ENCODE assay signal across 32 cellular contexts in genomic region chr7:112905413-112905812, GRCh38.
"Had no signal": no experiment of that assay in that cellular context is flagged by ENCODE, and none has a peak within 500 bp of the region (broad histone marks: within the 10 kb centered on the region; RNA-seq: fewer than 3 reads in every experiment).

No MANE protein-coding gene starts in this region.

- H3K4me1 ChIP-seq: ascending aorta, esophagus muscularis mucosa, foreskin keratinocyte, gastrocnemius medialis, heart left ventricle had no signal

- H3K27ac Mint-ChIP-seq: activated CD4-positive, alpha-beta memory T cell treated with anti-CD3 and anti-CD28 coated beads for 36 hours; activated CD4-positive, alpha-beta T cell treated with anti-CD3 and anti-CD28 coated beads for 36 hours; activated CD4-positive, alpha-beta T cell treated with anti-CD3 and anti-CD28 coated beads, Interleukin-2, amount 10 ng/mL, durations not matched to agents 24 days and 14 days; activated CD8-positive, alpha-beta memory T cell treated with anti-CD3 and anti-CD28 coated beads, Interleukin-2, amount 10 ng/mL, durations not matched to agents 7 days and 5 days; activated CD8-positive, alpha-beta T cell treated with anti-CD3 and anti-CD28 coated beads, Interleukin-2, amount 10 ng/mL, durations not matched to agents 7 days and 5 days; activated naive CD4-positive, alpha-beta T cell treated with anti-CD3 and anti-CD28 coated beads, Interleukin-2, amount 10 ng/mL, durations not matched to agents 7 days and 5 days; activated naive CD4-positive, alpha-beta T cell treated with anti-CD3 and anti-CD28 coated beads, Interleukin-2, amount 50 U/mL, for 72 hours; activated naive CD8-positive, alpha-beta T cell treated with anti-CD3 and anti-CD28 coated beads, Interleukin-2, amount 10 ng/mL, durations not matched to agents 7 days and 5 days; activated T-helper 1 cell treated with anti-CD3 and anti-CD28 coated beads, Interleukin-12 subunit alpha, Interleukin-12 subunit beta, Interleukin-2, Interleukin-4 antibody, amounts not matched to agents 30 ng/mL and 10 ng/mL and 1 ng/mL, durations not matched to agents 14 hours and 24 hours and 36 hours; activated T-helper 2 cell treated with anti-CD3 and anti-CD28 coated beads, Interferon-gamma antibody, Interleukin-2, Interleukin-4, amounts not matched to agents 10 μg/mL and 5 μg/mL and 100 μg/mL, durations not matched to agents 14 hours and 24 hours and 36 hours; effector memory CD8-positive, alpha-beta T cell had no signal

- H3K27me3 ChIP-seq: ascending aorta, brain microvascular endothelial cell, esophagus muscularis mucosa, foreskin keratinocyte, gastrocnemius medialis, heart left ventricle had no signal

- H3K27ac ChIP-seq: ascending aorta, brain microvascular endothelial cell, esophagus muscularis mucosa, foreskin keratinocyte, gastrocnemius medialis, heart left ventricle had no signal

- H3K4me3 Mint-ChIP-seq: activated CD4-positive, alpha-beta memory T cell treated with anti-CD3 and anti-CD28 coated beads for 36 hours; activated CD4-positive, alpha-beta T cell treated with anti-CD3 and anti-CD28 coated beads for 36 hours; activated CD4-positive, alpha-beta T cell treated with anti-CD3 and anti-CD28 coated beads, Interleukin-2, amount 10 ng/mL, durations not matched to agents 24 days and 14 days; activated CD8-positive, alpha-beta memory T cell treated with anti-CD3 and anti-CD28 coated beads, Interleukin-2, amount 10 ng/mL, durations not matched to agents 7 days and 5 days; activated CD8-positive, alpha-beta T cell treated with anti-CD3 and anti-CD28 coated beads, Interleukin-2, amount 10 ng/mL, durations not matched to agents 7 days and 5 days; activated naive CD4-positive, alpha-beta T cell treated with anti-CD3 and anti-CD28 coated beads, Interleukin-2, amount 10 ng/mL, durations not matched to agents 7 days and 5 days; activated naive CD8-positive, alpha-beta T cell treated with anti-CD3 and anti-CD28 coated beads, Interleukin-2, amount 10 ng/mL, durations not matched to agents 7 days and 5 days; activated T-helper 1 cell treated with anti-CD3 and anti-CD28 coated beads, Interleukin-12 subunit alpha, Interleukin-12 subunit beta, Interleukin-2, Interleukin-4 antibody, amounts not matched to agents 30 ng/mL and 10 ng/mL and 1 ng/mL, durations not matched to agents 14 hours and 24 hours and 36 hours; central memory CD8-positive, alpha-beta T cell; effector memory CD8-positive, alpha-beta T cell had no signal

- H3K9me3 ChIP-seq: gastrocnemius medialis had no signal

- FAIRE-seq: bronchial epithelial cell had no signal

- H3K36me3 ChIP-seq: ascending aorta, gastrocnemius medialis had no signal

- H3K4me3 ChIP-seq: esophagus muscularis mucosa, gastrocnemius medialis, heart left ventricle had no signal

- H3K27me3 Mint-ChIP-seq: activated CD4-positive, alpha-beta memory T cell treated with anti-CD3 and anti-CD28 coated beads for 36 hours; activated CD4-positive, alpha-beta T cell treated with anti-CD3 and anti-CD28 coated beads for 36 hours; activated CD4-positive, alpha-beta T cell treated with anti-CD3 and anti-CD28 coated beads, Interleukin-2, amount 10 ng/mL, durations not matched to agents 24 days and 14 days; activated CD8-positive, alpha-beta memory T cell treated with anti-CD3 and anti-CD28 coated beads, Interleukin-2, amount 10 ng/mL, durations not matched to agents 7 days and 5 days; activated naive CD4-positive, alpha-beta T cell treated with anti-CD3 and anti-CD28 coated beads, Interleukin-2, amount 10 ng/mL, durations not matched to agents 7 days and 5 days; activated naive CD8-positive, alpha-beta T cell treated with anti-CD3 and anti-CD28 coated beads, Interleukin-2, amount 10 ng/mL, durations not matched to agents 7 days and 5 days; central memory CD8-positive, alpha-beta T cell; effector memory CD8-positive, alpha-beta T cell had no signal

- ATAC-seq: activated CD4-positive, alpha-beta T cell treated with anti-CD3 and anti-CD28 coated beads for 36 hours; activated CD8-positive, alpha-beta memory T cell treated with anti-CD3 and anti-CD28 coated beads, Interleukin-2, amount 10 ng/mL, durations not matched to agents 7 days and 5 days; activated CD8-positive, alpha-beta T cell treated with anti-CD3 and anti-CD28 coated beads, Interleukin-2, amount 10 ng/mL, durations not matched to agents 7 days and 5 days; activated naive CD4-positive, alpha-beta T cell treated with anti-CD3 and anti-CD28 coated beads, Interleukin-2, amount 50 U/mL, for 72 hours; effector memory CD8-positive, alpha-beta T cell; foreskin keratinocyte; gastrocnemius medialis; heart left ventricle had no signal

- H3K4me1 Mint-ChIP-seq: activated CD4-positive, alpha-beta T cell treated with anti-CD3 and anti-CD28 coated beads for 36 hours; activated CD4-positive, alpha-beta T cell treated with anti-CD3 and anti-CD28 coated beads, Interleukin-2, amount 10 ng/mL, durations not matched to agents 24 days and 14 days; activated CD8-positive, alpha-beta memory T cell treated with anti-CD3 and anti-CD28 coated beads, Interleukin-2, amount 10 ng/mL, durations not matched to agents 7 days and 5 days; activated naive CD4-positive, alpha-beta T cell treated with anti-CD3 and anti-CD28 coated beads, Interleukin-2, amount 10 ng/mL, durations not matched to agents 7 days and 5 days; activated naive CD8-positive, alpha-beta T cell treated with anti-CD3 and anti-CD28 coated beads, Interleukin-2, amount 10 ng/mL, durations not matched to agents 7 days and 5 days had no signal

- DNase-seq: activated CD4-positive, alpha-beta memory T cell treated with anti-CD3 and anti-CD28 coated beads for 36 hours; activated CD4-positive, alpha-beta T cell treated with anti-CD3 and anti-CD28 coated beads for 36 hours; activated CD4-positive, alpha-beta T cell treated with anti-CD3 and anti-CD28 coated beads, Interleukin-2, amount 10 ng/mL, durations not matched to agents 24 days and 14 days; activated CD4-positive, CD25-positive, alpha-beta regulatory T cell; activated CD4-positive, CD25-positive, alpha-beta regulatory T cell treated with anti-CD3 and anti-CD28 coated beads, Interleukin-2, amount 50 U/mL, for 72 hours; activated CD8-positive, alpha-beta memory T cell treated with anti-CD3 and anti-CD28 coated beads, Interleukin-2, amount 10 ng/mL, durations not matched to agents 7 days and 5 days; activated CD8-positive, alpha-beta memory T cell treated with anti-CD3 and anti-CD28 coated beads, Interleukin-2, amount 50 U/mL, for 4 hours; activated CD8-positive, alpha-beta T cell treated with anti-CD3 and anti-CD28 coated beads, Interleukin-2, amount 10 ng/mL, durations not matched to agents 7 days and 5 days; activated effector memory CD4-positive, alpha-beta T cell treated with anti-CD3 and anti-CD28 coated beads, Interleukin-2, amount 50 U/mL, for 16 hours; activated naive CD4-positive, alpha-beta T cell; activated naive CD4-positive, alpha-beta T cell treated with anti-CD3 and anti-CD28 coated beads, Interleukin-2, amount 10 ng/mL, durations not matched to agents 7 days and 5 days; activated naive CD8-positive, alpha-beta T cell treated with anti-CD3 and anti-CD28 coated beads, Interleukin-2, amount 10 ng/mL, durations not matched to agents 7 days and 5 days; activated T-cell treated with anti-CD3 and anti-CD28 coated beads, Interleukin-2, amount 50 U/mL, for 1 hour; activated T-cell treated with anti-CD3 and anti-CD28 coated beads, Interleukin-2, amount 50 U/mL, for 48 hours; brain microvascular endothelial cell; cortex of kidney; dermis blood vessel endothelial cell; effector CD4-positive, alpha-beta T cell; effector memory CD8-positive, alpha-beta T cell; erythroblast; foreskin keratinocyte; gastrocnemius medialis; glutamatergic neuron; heart left ventricle; T-helper 2 cell had no signal
